In genomic region chr15:40338921-40339620, GRCh38 we compare ENCODE assay signal across 9 cellular contexts. TPM values are rescaled to one million over a fixed set of nuclear protein-coding genes. Genes with fewer than 3 reads are reported as not detected.
DNase-seq lines count a peak whose midpoint lies in the region; ATAC-seq and TF ChIP-seq lines count a peak whose summit lies in the region.
"Had no signal": no experiment of that assay in that cellular context is flagged by ENCODE, and none has a peak within 500 bp of the region (broad histone marks: within the 10 kb centered on the region; RNA-seq: fewer than 3 reads in every experiment).

No MANE protein-coding gene starts in this region.

- H3K27me3 Mint-ChIP-seq in H9 (ENCODE audit: low read depth), result peaks cover 12% of the 10 kb centered on the region

- H3K36me3 ChIP-seq in kidney epithelial cell (ENCODE audit: control insufficient read depth, insufficient read depth, low read length), result peaks cover 3% of the 10 kb centered on the region
- H3K36me3 ChIP-seq in subcutaneous abdominal adipose tissue (ENCODE audit: control insufficient read depth in 5 of 5, insufficient read depth in 5 of 5, low read length in 5 of 5), result peaks cover 0 to 2% (median 0%) of the 10 kb centered on the region in 5 donors

- H3K9me3 Mint-ChIP-seq in H9, result no peaks in the 10 kb centered on the region

- H2BK20ac ChIP-seq in H9 (ENCODE audit: low read depth, low read length, poor library complexity, severe bottlenecking), result no peak overlapping the region

- H3K4me1 Mint-ChIP-seq in H9, result peaks cover 20 to 42% of the 10 kb centered on the region in 2 experiments

- H3K9me3 ChIP-seq in subcutaneous abdominal adipose tissue (ENCODE audit: control insufficient read depth in 5 of 5, low read length in 5 of 5) (no peaks in the 10 kb centered on the region), H9 (ENCODE audit: control insufficient read depth, low read depth, low read length) (no peaks in the 10 kb centered on the region)

- H4K5ac ChIP-seq in H9 (ENCODE audit: insufficient read length, low read depth, low read length), result no peak overlapping the region

- no peak overlapping the region for H3K4ac ChIP-seq in H9 (ENCODE audit: low read depth, low read length)

- H3K4me1 ChIP-seq in subcutaneous abdominal adipose tissue (ENCODE audit: control insufficient read depth in 5 of 5, insufficient read depth in 5 of 5, low read length in 5 of 5) (peaks cover 15 to 86% (median 73%) of the 10 kb centered on the region in 5 donors), H9 (ENCODE audit: insufficient read depth, low read length) (no peaks in the 10 kb centered on the region)

- no peak overlapping the region for H3K27ac Mint-ChIP-seq in H9

- no CpG with 5 or more reads among the region's 11 CpGs for WGBS in H9 (ENCODE audit: extremely low coverage, insufficient read length, low lambda C conversion rate)

- no peaks in the 10 kb centered on the region for H4K20me1 ChIP-seq in H9 (ENCODE audit: control insufficient read depth, insufficient read depth, insufficient read length)

- H3K79me2 ChIP-seq in H9 (ENCODE audit: insufficient read depth, low read length), result no peaks in the 10 kb centered on the region

- no peak overlapping the region for H2BK5ac ChIP-seq in H9 (ENCODE audit: insufficient read length, low read length)

- H3K23ac ChIP-seq in H9 (ENCODE audit: insufficient read length, low read depth, low read length), result no peak overlapping the region

- H3K27ac ChIP-seq in subcutaneous abdominal adipose tissue (ENCODE audit: low read depth, low read length), result peak overlapping the region; percentile 94
- H3K27ac ChIP-seq in H9 (ENCODE audit: insufficient read length, low read depth, low read length), result no peak overlapping the region

- no peaks in the 10 kb centered on the region for H3K23me2 ChIP-seq in H9 (ENCODE audit: insufficient read length, low read depth, low read length, poor library complexity, severe bottlenecking)

- H3K4me2 ChIP-seq in H9 (ENCODE audit: insufficient read depth, insufficient read length, low read length), result no peak overlapping the region

- H2BK120ac ChIP-seq in H9 (ENCODE audit: low read depth, low read length, poor library complexity, severe bottlenecking), result no peak overlapping the region

- TF ChIP-seq CTCF in cardiac fibroblast (IDR thresholded peaks at IDR 0.05; ENCODE audit: low read depth, low read length) (no peak), kidney epithelial cell (IDR thresholded peaks at IDR 0.05; ENCODE audit: insufficient read depth, low read length, poor library complexity, severe bottlenecking) (no peak), H9 (conservative IDR thresholded peaks at IDR 0.05) (no peak)

- H3K18ac ChIP-seq in H9 (ENCODE audit: insufficient read length, low read depth, low read length), result no peak overlapping the region

- no peak overlapping the region for H3K4me3 Mint-ChIP-seq in H9

- no peak overlapping the region for H2BK12ac ChIP-seq in H9 (ENCODE audit: insufficient read length, low read depth, low read length)

- H3T11ph ChIP-seq in H9 (ENCODE audit: low read length), result no peak overlapping the region

- H2AFZ ChIP-seq in H9 (ENCODE audit: low read length), result no peak overlapping the region

- no peaks in the 10 kb centered on the region for H3K36me3 Mint-ChIP-seq in H9 (ENCODE audit: insufficient read depth in 1 of 3, low read depth in 3 of 3)

- H4K91ac ChIP-seq in H9 (ENCODE audit: insufficient read length, low read depth, low read length), result no peak overlapping the region

- peak; percentile 96 for DNase-seq in HS-27A (ENCODE audit: low read depth)
- DNase-seq in cardiac fibroblast (ENCODE audit: low read depth in 2 of 2), result peak; percentile 72 to 95
- DNase-seq in kidney epithelial cell (ENCODE audit: low read depth), result peak; percentile 82
- DNase-seq in stimulated activated CD4-positive, alpha-beta T cell treated with anti-CD3 and anti-CD28 coated beads, Interleukin-15, amount 100 ng/mL, for 24 hours, result no peak
- DNase-seq in H9, result no peak
- no peak for DNase-seq in SIG-M5 treated with dmso at 0.1 percent for 504 hours (lab: John Stamatoyannopoulos, UW; ENCODE audit: unreplicated experiment)
- DNase-seq: NCI-H2171 treated with DMSO at 0.1 percent for 48 hours had no signal

- H3K9ac ChIP-seq in subcutaneous abdominal adipose tissue (ENCODE audit: low read length in 5 of 5) (peak overlapping the region in 2 of 5 donors; percentile 70 to 74), H9 (ENCODE audit: extremely low read depth, insufficient read length, low read length) (no peak overlapping the region)

- H2AK5ac ChIP-seq in H9 (ENCODE audit: insufficient read length, low read length), result no peak overlapping the region

- no peaks in the 10 kb centered on the region for H3K79me1 ChIP-seq in H9 (ENCODE audit: insufficient read depth, low read depth, low read length, poor library complexity, severe bottlenecking)

- H3K56ac ChIP-seq in H9 (ENCODE audit: insufficient read length, low read depth, low read length), result no peak overlapping the region

- ATAC-seq in GM21528 (IDR thresholded peaks at IDR 0.05; ENCODE audit: low FRiP score, unreplicated experiment), result no peak

- no peak overlapping the region for H4K8ac ChIP-seq in H9 (replicated peaks; ENCODE audit: insufficient read length, low read depth, low read length)

- H3K4me3 ChIP-seq in cardiac fibroblast (replicated peaks in 1 of 2; ENCODE audit: low read depth in 2 of 2, low read length in 2 of 2) (peak overlapping the region; percentile 42 to 65), kidney epithelial cell (ENCODE audit: low read depth, low read length) (peak overlapping the region; percentile 46), subcutaneous abdominal adipose tissue (ENCODE audit: low read depth in 1 of 5, low read length in 5 of 5) (peak overlapping the region in 1 of 5 donors; percentile 58)

- H3K27me3 ChIP-seq in kidney epithelial cell (ENCODE audit: control insufficient read depth, insufficient read depth, low read length) (no peaks in the 10 kb centered on the region), subcutaneous abdominal adipose tissue (ENCODE audit: control insufficient read depth in 5 of 5, insufficient read depth in 4 of 5, low read length in 5 of 5) (no peaks in the 10 kb centered on the region), H9 (ENCODE audit: insufficient read depth, low read length) (no peaks in the 10 kb centered on the region)

- H2BK15ac ChIP-seq in H9 (ENCODE audit: low read depth, low read length), result no peak overlapping the region

- H3K14ac ChIP-seq in H9 (ENCODE audit: insufficient read depth, low read length), result no peak overlapping the region

RNA-seq across cellular contexts. Expression of gene CCDC9B, which starts 1.7 kb away (rescaled TPM):
- 13.6 and 20.3 TPM in 2 replicates for total RNA-seq in kidney epithelial cell
- 0.48 and 0.50 TPM in 2 replicates for total RNA-seq in H9 (2021)

RNA-seq across cellular contexts. Expression of gene PHGR1, which starts 11.8 kb away (rescaled TPM):
- not detected in 2 replicates for total RNA-seq in kidney epithelial cell
- total RNA-seq in H9 (2021), result not detected in 2 replicates

RNA-seq across cellular contexts. Expression of gene INAFM2, which starts 15.6 kb away (rescaled TPM):
- total RNA-seq in kidney epithelial cell (14.9 and 16.8 TPM in 2 replicates), H9 (2021) (23.1 and 25.4 TPM in 2 replicates)

RNA-seq across cellular contexts. Expression of gene DISP2, which starts 18.9 kb away (rescaled TPM):
- 2.2 and 3.2 TPM in 2 replicates for total RNA-seq in kidney epithelial cell
- 0.59 and 1.3 TPM in 2 replicates for total RNA-seq in H9 (2021)

RNA-seq across cellular contexts. Expression of gene PLCB2, which starts 31.3 kb away (rescaled TPM):
- total RNA-seq in kidney epithelial cell (0.68 and 1.5 TPM in 2 replicates), H9 (2021) (5.7 and 7.4 TPM in 2 replicates)

Comparison
In these comparisons a context has a peak if more than half of its experiments do, and no peak if none do; other contexts are left out.
1. DNase-seq: peak in HS-27A (single experiment), cardiac fibroblast (2 of 2) and kidney epithelial cell (single experiment); none in stimulated activated CD4-positive, alpha-beta T cell treated with anti-CD3 and anti-CD28 coated beads, Interleukin-15, amount 100 ng/mL, for 24 hours (single experiment), H9 (single experiment) and SIG-M5 treated with dmso at 0.1 percent for 504 hours (single experiment).